Comparison of ENCODE assay signal across 26 cellular contexts in genomic region chr22:43201486-43202219, GRCh38. TPM values are rescaled to one million over a fixed set of nuclear protein-coding genes. Genes with fewer than 3 reads are reported as not detected.
"Had no signal": no experiment of that assay in that cellular context is flagged by ENCODE, and none has a peak within 500 bp of the region (broad histone marks: within the 10 kb centered on the region; RNA-seq: fewer than 3 reads in every experiment).

No MANE protein-coding gene starts in this region.

- H3K36me3 Mint-ChIP-seq: memory B cell; naive thymus-derived CD4-positive, alpha-beta T cell; natural killer cell treated with Interleukin-12 subunit alpha and Interleukin-12 subunit beta and Interleukin-15 and Interleukin-18, amount 100 ng/mL, for 72 hours; stimulated activated naive B cell treated with anti-CD40 and anti-IgM and Interleukin-4, amounts not matched to agents 10 μg/mL and 1 μg/mL and 100 μg/mL, for 72 hours had no signal

- H3K4me1 ChIP-seq: parathyroid adenoma, right atrium auricular region, sigmoid colon, stomach, tibial artery, upper lobe of right lung had no signal

- H2AFZ ChIP-seq: parathyroid adenoma had no signal

- DNase-seq: head of caudate nucleus; hippocampal formation; left ventricle myocardium inferior; midbrain; naive thymus-derived CD4-positive, alpha-beta T cell; occipital lobe; sigmoid colon; small intestine; stimulated activated CD4-positive, alpha-beta T cell treated with anti-CD3 and anti-CD28 coated beads, Interleukin-1b, Interleukin-23, amount 100 ng/mL, for 48 hours; stimulated activated CD4-positive, alpha-beta T cell treated with anti-CD3 and anti-CD28 coated beads, Interleukin-2, amount 100 ng/mL, for 48 hours; stimulated activated naive B cell treated with anti-CD40 and anti-IgM and Interleukin-4, amounts not matched to agents 10 μg/mL and 1 μg/mL and 100 μg/mL, for 72 hours; stimulated activated naive CD8-positive, alpha-beta T cell treated with anti-CD3 and anti-CD28 coated beads, Interleukin-15, Interleukin-2, amounts not matched to agents 100 U/mL and 50 U/mL, for 24 hours; stomach; tibial artery; trophoblast cell; upper lobe of right lung had no signal

- H3K4me3 ChIP-seq: left ventricle myocardium inferior, mucosa of descending colon, right atrium auricular region, sigmoid colon, stomach, thoracic aorta, tibial artery, upper lobe of right lung had no signal

- H3K27ac Mint-ChIP-seq: memory B cell; naive thymus-derived CD4-positive, alpha-beta T cell; natural killer cell treated with Interleukin-12 subunit alpha and Interleukin-12 subunit beta and Interleukin-15 and Interleukin-18, amount 100 ng/mL, for 72 hours; stimulated activated naive B cell treated with anti-CD40 and anti-IgM and Interleukin-4, amounts not matched to agents 10 μg/mL and 1 μg/mL and 100 μg/mL, for 72 hours had no signal

- H3K9me3 ChIP-seq: left ventricle myocardium inferior, mucosa of descending colon, neutrophil, right atrium auricular region, sigmoid colon, stomach, thoracic aorta, tibial artery, upper lobe of right lung had no signal

- ATAC-seq: mucosa of descending colon; naive thymus-derived CD4-positive, alpha-beta T cell; natural killer cell treated with Interleukin-12 subunit alpha and Interleukin-12 subunit beta and Interleukin-15 and Interleukin-18, amount 100 ng/mL, for 72 hours; stimulated activated naive B cell treated with anti-CD40 and anti-IgM and Interleukin-4, amounts not matched to agents 10 μg/mL and 1 μg/mL and 100 μg/mL, for 72 hours; stimulated activated naive CD8-positive, alpha-beta T cell treated with anti-CD3 and anti-CD28 coated beads, Interleukin-15, Interleukin-2, amounts not matched to agents 100 U/mL and 50 U/mL, for 24 hours; upper lobe of right lung had no signal

- H3K4me3 Mint-ChIP-seq: memory B cell; naive thymus-derived CD4-positive, alpha-beta T cell; natural killer cell treated with Interleukin-12 subunit alpha and Interleukin-12 subunit beta and Interleukin-15 and Interleukin-18, amount 100 ng/mL, for 72 hours; stimulated activated naive B cell treated with anti-CD40 and anti-IgM and Interleukin-4, amounts not matched to agents 10 μg/mL and 1 μg/mL and 100 μg/mL, for 72 hours had no signal

- H3K9me3 Mint-ChIP-seq: memory B cell; natural killer cell treated with Interleukin-12 subunit alpha and Interleukin-12 subunit beta and Interleukin-15 and Interleukin-18, amount 100 ng/mL, for 72 hours; stimulated activated naive B cell treated with anti-CD40 and anti-IgM and Interleukin-4, amounts not matched to agents 10 μg/mL and 1 μg/mL and 100 μg/mL, for 72 hours had no signal

- H3K27ac ChIP-seq: left ventricle myocardium inferior, neutrophil, parathyroid adenoma, right atrium auricular region, sigmoid colon, stomach, thoracic aorta, tibial artery, upper lobe of right lung had no signal

- H3K36me3 ChIP-seq: left ventricle myocardium inferior, neutrophil, right atrium auricular region, sigmoid colon, stomach, thoracic aorta, tibial artery, upper lobe of right lung had no signal

- FAIRE-seq: islet of Langerhans, small intestine, urothelium cell line had no signal

- H3K79me2 ChIP-seq: parathyroid adenoma had no signal

- H3K9ac ChIP-seq: parathyroid adenoma had no signal

- H3K27me3 ChIP-seq: right atrium auricular region had no signal

RNA-seq across cellular contexts. Expression of gene TSPO, which starts 50.3 kb away (rescaled TPM):
- polyA plus RNA-seq: neural cell had no signal
